Comparison of ENCODE assay signal across 8 cellular contexts in the genomic region with DNA sequence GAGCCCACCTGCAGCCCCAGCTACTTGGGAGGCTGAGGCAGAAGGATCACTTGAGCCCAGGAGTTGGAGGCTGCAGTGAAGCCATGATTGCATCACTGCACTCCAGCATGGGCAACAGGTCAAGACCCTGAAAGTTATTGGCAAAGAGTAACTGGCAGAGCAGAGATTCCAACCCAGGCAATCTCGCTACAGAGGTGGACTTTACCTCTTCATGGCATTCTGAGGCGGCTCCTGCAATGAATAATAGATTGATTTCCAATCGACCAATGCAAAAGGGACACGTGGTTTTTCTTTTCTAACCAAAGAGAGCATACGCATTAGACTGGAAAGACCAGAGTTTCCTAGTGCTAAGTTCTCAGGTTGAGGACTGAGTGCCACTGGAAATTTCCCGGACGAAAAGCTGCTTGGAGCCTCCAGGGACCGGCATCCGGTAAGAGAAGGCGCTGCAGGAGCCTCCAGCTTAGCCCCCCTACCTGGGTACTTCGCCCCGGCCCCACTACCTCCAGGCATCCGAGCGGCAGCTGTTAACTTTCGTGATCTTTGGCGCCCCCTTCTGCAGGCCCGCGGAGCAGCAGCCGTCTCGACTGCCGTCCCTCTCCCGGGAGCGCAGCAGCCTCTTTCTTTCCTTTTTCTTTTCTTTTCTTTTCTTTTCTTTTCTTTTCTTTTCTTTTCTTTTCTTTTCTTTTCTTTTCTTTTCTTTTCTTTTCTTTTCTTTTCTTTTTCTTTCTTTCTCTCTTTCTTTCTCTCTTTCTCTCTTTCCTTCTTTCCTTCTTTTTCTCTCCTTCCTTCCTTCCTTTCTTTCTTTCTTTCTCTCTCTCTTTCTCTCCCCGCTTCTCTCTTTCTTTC. TPM values are rescaled to one million over a fixed set of nuclear protein-coding genes. Genes with fewer than 3 reads are reported as not detected.
A peak's percentile ranks its signal among the peaks of the same experiment; 100 is the strongest.
DNase-seq lines count a peak whose midpoint lies in the region; ATAC-seq, FAIRE-seq and TF ChIP-seq lines count a peak whose summit lies in the region.

No MANE protein-coding gene starts in this region.

- H3K9ac ChIP-seq in neuronal stem cell (ENCODE audit: low read depth, low read length, poor library complexity) = no peak overlapping the region

- DNase-seq in CD4-positive, alpha-beta memory T cell = peak; percentile 78 to 82 (median 80)
- DNase-seq in HTR-8/SVneo (ENCODE audit: insufficient read length, low spot score) (peak; percentile 71), OCI-M2 (lab: John Stamatoyannopoulos, UW; ENCODE audit: unreplicated experiment) (peak; percentile 57), fibroblast of villous mesenchyme (ENCODE audit: low read depth) (peak; percentile 56), neuronal stem cell (ENCODE audit: low spot score) (peak; percentile 74), testis (peak; percentile 90)

- H4K91ac ChIP-seq in neuronal stem cell (ENCODE audit: low read depth, low read length, poor library complexity) = no peak overlapping the region

- POLR2A ChIA-PET in CD4-positive, alpha-beta memory T cell (lab: Charles Lee; ENCODE audit: partially characterized antibody) = interaction anchor here (0.5 to 5.5 kb wide), 10 partner anchors 11 to 142 kb away, joined by 3 to 45 read pairs (median 4); a partner anchor contains a TSS

- H3K4me1 Mint-ChIP-seq in CD4-positive, alpha-beta memory T cell = peaks cover 12 to 30% (median 21%) of the 10 kb centered on the region in 4 donors
- no peaks in the 10 kb centered on the region for H3K4me1 Mint-ChIP-seq in activated T-helper 17 cell treated with anti-CD3 and anti-CD28 coated beads, Interleukin-2, amount 50 U/mL, for 72 hours

- H3K4me1 ChIP-seq in CD4-positive, alpha-beta memory T cell (ENCODE audit: insufficient read depth, low read length) = peaks cover 27% of the 10 kb centered on the region
- H3K4me1 ChIP-seq in neuronal stem cell (ENCODE audit: control insufficient read depth in 2 of 2, insufficient read depth in 1 of 2, low read depth in 1 of 2, low read length in 2 of 2) = peaks cover 3 to 6% of the 10 kb centered on the region in 2 donors
- peaks cover 14% of the 10 kb centered on the region for H3K4me1 ChIP-seq in testis

- no peak overlapping the region for H4K8ac ChIP-seq in neuronal stem cell (ENCODE audit: low read depth, low read length)

- H2BK12ac ChIP-seq in neuronal stem cell (ENCODE audit: low read length) = no peak overlapping the region

- TF ChIP-seq POLR2A in testis (IDR thresholded peaks at IDR 0.05) = no peak

- H3K27me3 Mint-ChIP-seq in CD4-positive, alpha-beta memory T cell = no peaks in the 10 kb centered on the region
- H3K27me3 Mint-ChIP-seq in activated T-helper 17 cell treated with anti-CD3 and anti-CD28 coated beads, Interleukin-2, amount 50 U/mL, for 72 hours = no peaks in the 10 kb centered on the region

- peak overlapping the region in 3 of 7 donors; percentile 19 to 52 (median 41) for H3K27ac Mint-ChIP-seq in CD4-positive, alpha-beta memory T cell
- no peak overlapping the region for H3K27ac Mint-ChIP-seq in activated T-helper 17 cell treated with anti-CD3 and anti-CD28 coated beads, Interleukin-2, amount 50 U/mL, for 72 hours

- H3K4me3 Mint-ChIP-seq in CD4-positive, alpha-beta memory T cell = peak overlapping the region in 2 of 8 donors; percentile 41 to 43
- H3K4me3 Mint-ChIP-seq in activated T-helper 17 cell treated with anti-CD3 and anti-CD28 coated beads, Interleukin-2, amount 50 U/mL, for 72 hours = peak overlapping the region; percentile 53

- no peaks in the 10 kb centered on the region for H3K9me3 ChIP-seq in CD4-positive, alpha-beta memory T cell (ENCODE audit: control insufficient read depth in 1 of 2, low read length in 2 of 2)
- no peaks in the 10 kb centered on the region for H3K9me3 ChIP-seq in neuronal stem cell (replicated peaks in 1 of 2; ENCODE audit: control insufficient read depth in 2 of 2, insufficient read depth in 1 of 2, low read depth in 1 of 2, low read length in 2 of 2)
- H3K9me3 ChIP-seq in testis = no peaks in the 10 kb centered on the region

- no peak for ATAC-seq in activated T-helper 17 cell treated with anti-CD3 and anti-CD28 coated beads, Interleukin-2, amount 50 U/mL, for 72 hours (replicated peaks)
- ATAC-seq in HG02678 (IDR thresholded peaks at IDR 0.05; ENCODE audit: unreplicated experiment) = no peak

- no peak overlapping the region for H2BK15ac ChIP-seq in neuronal stem cell (ENCODE audit: low read length)

- no peak overlapping the region for H3K4me3 ChIP-seq in CD4-positive, alpha-beta memory T cell (ENCODE audit: low read length in 2 of 2)
- H3K4me3 ChIP-seq in fibroblast of villous mesenchyme (ENCODE audit: low read depth, low read length) (no peak overlapping the region), neuronal stem cell (ENCODE audit: low read length in 2 of 2) (no peak overlapping the region), testis (no peak overlapping the region)

- H3K4me2 ChIP-seq in neuronal stem cell (ENCODE audit: insufficient read depth, low read length, poor library complexity, severe bottlenecking) = no peak overlapping the region

- intact Hi-C loops in CD4-positive, alpha-beta memory T cell (cut with micrococcal nuclease) = loop anchor here (1.0 kb wide), 1 partner anchor 218 kb away; no protein-coding TSS in a partner anchor
- intact Hi-C loops in testis (cut with DNase I; ENCODE audit: low total_unique reads) = no loop called here

- FAIRE-seq in HTR-8/SVneo (lab: Jason Lieb, UNC) = no peak

- no peak overlapping the region for H3K18ac ChIP-seq in neuronal stem cell (ENCODE audit: low read length)

- H2BK120ac ChIP-seq in neuronal stem cell (ENCODE audit: low read depth, low read length) = no peak overlapping the region

- H3K36me3 Mint-ChIP-seq in CD4-positive, alpha-beta memory T cell = peaks cover 0 to 9% of the 10 kb centered on the region in 2 donors
- H3K36me3 Mint-ChIP-seq in activated T-helper 17 cell treated with anti-CD3 and anti-CD28 coated beads, Interleukin-2, amount 50 U/mL, for 72 hours (ENCODE audit: low read depth) = peaks cover 10% of the 10 kb centered on the region

- peaks cover 0 to 3% (median 0%) of the 10 kb centered on the region in 8 donors for H3K9me3 Mint-ChIP-seq in CD4-positive, alpha-beta memory T cell
- no peaks in the 10 kb centered on the region for H3K9me3 Mint-ChIP-seq in activated T-helper 17 cell treated with anti-CD3 and anti-CD28 coated beads, Interleukin-2, amount 50 U/mL, for 72 hours

- no peak overlapping the region for H3K4ac ChIP-seq in neuronal stem cell (ENCODE audit: low read length)

- CTCF ChIA-PET in CD4-positive, alpha-beta memory T cell (lab: Charles Lee; ENCODE audit: partially characterized antibody) = interaction anchor here (0.6 to 7.2 kb wide), 31 partner anchors 10 to 1331 kb away, joined by 3 to 108 read pairs (median 5); a partner anchor contains a TSS

- H3K27ac ChIP-seq in CD4-positive, alpha-beta memory T cell (ENCODE audit: low read depth, low read length) = no peak overlapping the region
- H3K27ac ChIP-seq in neuronal stem cell (replicated peaks; ENCODE audit: low read length) (no peak overlapping the region), testis (no peak overlapping the region)

- H3K36me3 ChIP-seq in CD4-positive, alpha-beta memory T cell (ENCODE audit: insufficient read depth, low read length) = no peaks in the 10 kb centered on the region
- H3K36me3 ChIP-seq in neuronal stem cell (replicated peaks in 1 of 2; ENCODE audit: control insufficient read depth in 2 of 2, insufficient read depth in 2 of 2, low read length in 2 of 2) = no peaks in the 10 kb centered on the region
- H3K36me3 ChIP-seq in testis (ENCODE audit: low read depth, missing control alignments) = no peaks in the 10 kb centered on the region

- no peak overlapping the region for H2AK5ac ChIP-seq in neuronal stem cell (ENCODE audit: low read depth, low read length)

- no peak overlapping the region for H2BK5ac ChIP-seq in neuronal stem cell (ENCODE audit: low read length)

- no peaks in the 10 kb centered on the region for H3K27me3 ChIP-seq in CD4-positive, alpha-beta memory T cell (ENCODE audit: insufficient read depth, low read length)
- H3K27me3 ChIP-seq in neuronal stem cell (ENCODE audit: control insufficient read depth in 3 of 3, insufficient read depth in 3 of 3, low read depth in 1 of 3, low read length in 3 of 3) (peaks cover 0 to 15% (median 0%) of the 10 kb centered on the region in 3 experiments), testis (no peaks in the 10 kb centered on the region)

- peak; percentile 76 for TF ChIP-seq CTCF in fibroblast of villous mesenchyme (IDR thresholded peaks at IDR 0.05; ENCODE audit: insufficient read depth, low read depth, low read length)
- peak; percentile 48 to 84 (median 83) for TF ChIP-seq CTCF in testis (IDR thresholded peaks at IDR 0.05)

- no peaks in the 10 kb centered on the region for H3K79me1 ChIP-seq in neuronal stem cell (ENCODE audit: low read depth, low read length)

- WGBS in neuronal stem cell (ENCODE audit: extremely low coverage in 2 of 2, insufficient read length in 2 of 2, insufficient replicate concordance in 1 of 2), 2 donors = no CpG with 5 or more reads among the region's 24 CpGs
- 9 to 13% methylated on average over 24 of the region's 24 CpGs for WGBS in testis, 2 donors

- peak overlapping the region; percentile 88 for H2AFZ ChIP-seq in neuronal stem cell (ENCODE audit: low read length)

- no peak overlapping the region for H3K14ac ChIP-seq in neuronal stem cell (ENCODE audit: low read length)

- H3K23ac ChIP-seq in neuronal stem cell (ENCODE audit: low read depth, low read length, poor library complexity) = no peak overlapping the region

RNA-seq across cellular contexts. Expression of a gene that starts 4.1 kb away (rescaled TPM):
- 1 to 10 TPM; 6.4 to 6.8 TPM for total RNA-seq in CD4-positive, alpha-beta memory T cell
- 1 to 10 TPM in 1 of 2 donors, under 1 TPM in 1; 0.77 to 1.2 TPM for polyA plus RNA-seq in CD4-positive, alpha-beta memory T cell
- total RNA-seq in activated T-helper 17 cell treated with anti-CD3 and anti-CD28 coated beads, Interleukin-2, amount 50 U/mL, for 72 hours = 1 to 10 TPM; 3.8 to 4.2 TPM
- 1.7 and 4.2 TPM in 2 replicates for total RNA-seq in fibroblast of villous mesenchyme
- polyA plus RNA-seq in neuronal stem cell (2013, experiment 1 of 2) = 0.75 TPM
- polyA plus RNA-seq in neuronal stem cell (2013, experiment 2 of 2) = 0.86 TPM
- total RNA-seq in testis = 10 to 100 TPM in 1 of 2 donors, 1 to 10 TPM in 1; 7.2 to 10.2 TPM
- 2.9 TPM for polyA plus RNA-seq in testis (ENCODE audit: insufficient read depth, low read depth, low replicate concordance)

RNA-seq across cellular contexts. Expression of a gene that starts 11.4 kb away (rescaled TPM):
- 10 to 100 TPM; 69.0 to 69.8 TPM for total RNA-seq in CD4-positive, alpha-beta memory T cell
- 10 to 100 TPM; 14.8 to 24.8 TPM for polyA plus RNA-seq in CD4-positive, alpha-beta memory T cell
- 10 to 100 TPM; 15.0 to 21.6 TPM for total RNA-seq in activated T-helper 17 cell treated with anti-CD3 and anti-CD28 coated beads, Interleukin-2, amount 50 U/mL, for 72 hours
- total RNA-seq in fibroblast of villous mesenchyme (23.2 and 40.2 TPM in 2 replicates), testis (10 to 100 TPM; 14.3 to 19.3 TPM)
- polyA plus RNA-seq in neuronal stem cell (2013, experiment 1 of 2) = 21.1 TPM
- 20.5 TPM for polyA plus RNA-seq in neuronal stem cell (2013, experiment 2 of 2)
- polyA plus RNA-seq in testis (ENCODE audit: insufficient read depth, low read depth, low replicate concordance) = 22.2 TPM

RNA-seq across cellular contexts. Expression of a gene that starts 11.7 kb away (rescaled TPM):
- 10 to 100 TPM; 61.6 to 62.2 TPM for total RNA-seq in CD4-positive, alpha-beta memory T cell
- polyA plus RNA-seq in CD4-positive, alpha-beta memory T cell = 10 to 100 TPM; 25.3 to 35.2 TPM
- 10 to 100 TPM; 29.6 to 55.0 TPM for total RNA-seq in activated T-helper 17 cell treated with anti-CD3 and anti-CD28 coated beads, Interleukin-2, amount 50 U/mL, for 72 hours
- total RNA-seq in fibroblast of villous mesenchyme (50.9 and 54.4 TPM in 2 replicates), testis (100 to 1,000 TPM in 1 of 2 donors, 10 to 100 TPM in 1; 99.1 to 108 TPM)
- polyA plus RNA-seq in neuronal stem cell (2013, experiment 1 of 2) = 77.7 TPM
- polyA plus RNA-seq in neuronal stem cell (2013, experiment 2 of 2) = 76.6 TPM
- polyA plus RNA-seq in testis (ENCODE audit: insufficient read depth, low read depth, low replicate concordance) = 95.4 TPM

RNA-seq across cellular contexts. Expression of a gene that starts 17.9 kb away (rescaled TPM):
- 100 to 1,000 TPM; 178 to 189 TPM for total RNA-seq in CD4-positive, alpha-beta memory T cell
- 100 to 1,000 TPM; 423 to 501 TPM for polyA plus RNA-seq in CD4-positive, alpha-beta memory T cell
- 100 to 1,000 TPM; 129 to 132 TPM for total RNA-seq in activated T-helper 17 cell treated with anti-CD3 and anti-CD28 coated beads, Interleukin-2, amount 50 U/mL, for 72 hours
- total RNA-seq in fibroblast of villous mesenchyme (65.2 and 81.5 TPM in 2 replicates), testis (100 to 1,000 TPM; 144 to 179 TPM)
- polyA plus RNA-seq in neuronal stem cell (2013, experiment 1 of 2) = 116 TPM
- 113 TPM for polyA plus RNA-seq in neuronal stem cell (2013, experiment 2 of 2)
- 136 TPM for polyA plus RNA-seq in testis (ENCODE audit: insufficient read depth, low read depth, low replicate concordance)

RNA-seq across cellular contexts. Expression of a gene that starts 27.7 kb away (rescaled TPM):
- total RNA-seq in CD4-positive, alpha-beta memory T cell = 10 to 100 TPM; 68.7 to 73.0 TPM
- polyA plus RNA-seq in CD4-positive, alpha-beta memory T cell = 1 to 10 TPM; 1.4 to 5.5 TPM
- 10 to 100 TPM; 15.4 to 22.1 TPM for total RNA-seq in activated T-helper 17 cell treated with anti-CD3 and anti-CD28 coated beads, Interleukin-2, amount 50 U/mL, for 72 hours
- total RNA-seq in fibroblast of villous mesenchyme (11.9 and 14.2 TPM in 2 replicates), testis (10 to 100 TPM; 57.5 to 78.7 TPM)
- 9.5 TPM for polyA plus RNA-seq in neuronal stem cell (2013, experiment 1 of 2)
- 8.9 TPM for polyA plus RNA-seq in neuronal stem cell (2013, experiment 2 of 2)
- 71.8 TPM for polyA plus RNA-seq in testis (ENCODE audit: insufficient read depth, low read depth, low replicate concordance)
